22 cellular contexts compared by ENCODE assay signal in the genomic region with DNA sequence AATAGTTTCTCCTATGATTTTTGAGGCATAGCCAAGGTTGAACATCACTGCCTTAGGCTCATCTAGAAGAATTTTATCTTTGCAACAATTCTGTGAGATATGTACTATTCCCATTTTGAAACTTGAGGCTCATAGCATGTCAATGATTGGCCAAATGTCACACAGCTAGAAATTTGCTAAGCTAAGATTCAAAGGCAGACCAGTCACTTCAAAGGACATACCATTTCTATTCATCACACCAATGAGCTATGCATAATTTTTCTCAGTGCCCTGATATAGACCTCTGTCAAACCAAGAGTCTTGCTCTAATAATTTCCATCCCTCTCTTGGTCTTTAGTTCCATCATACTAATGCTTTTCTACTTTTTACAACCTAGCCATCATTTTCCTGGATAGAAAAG. TPM values are rescaled to one million over a fixed set of nuclear protein-coding genes. Genes with fewer than 3 reads are reported as not detected.
"Had no signal": no experiment of that assay in that cellular context is flagged by ENCODE, and none has a peak within 500 bp of the region (broad histone marks: within the 10 kb centered on the region; RNA-seq: fewer than 3 reads in every experiment).

No MANE protein-coding gene starts in this region.

- H3K27ac ChIP-seq: RWPE1 had no signal

- H3K27ac Mint-ChIP-seq: T-cell had no signal

- H3K4me3 Mint-ChIP-seq: T-cell had no signal

- ATAC-seq: T-cell had no signal

- H3K36me3 Mint-ChIP-seq: T-cell had no signal

- H3K4me2 ChIP-seq: SK-N-SH had no signal

- H3K9ac ChIP-seq: SK-N-SH had no signal

- DNase-seq: KBM-7, MV-4-11, NCI-H1048, NCI-H1105, NCI-H1436 treated with DMSO at 0.1 percent for 48 hours, NCI-H1694, NCI-H1930, NCI-H2081, NCI-H2107, NCI-H226, NCI-H510A, NCI-H524 treated with DMSO at 0.1 percent for 48 hours, NCI-H774, SHP77, SK-N-SH, SW 1271, T-cell had no signal

- H3K9me3 ChIP-seq: SK-N-SH had no signal

RNA-seq across cellular contexts. Expression of a gene that starts 27.6 kb away (rescaled TPM):
- total RNA-seq: HT-29, LHCN-M2, MCF 10A, SK-MEL-5, T-cell had no signal
